17 cellular contexts compared by ENCODE assay signal in genomic region chr1:53314096-53314495, GRCh38.
"Had no signal": no experiment of that assay in that cellular context is flagged by ENCODE, and none has a peak within 500 bp of the region (broad histone marks: within the 10 kb centered on the region; RNA-seq: fewer than 3 reads in every experiment).

No MANE protein-coding gene starts in this region.

- H3K9me3 Mint-ChIP-seq: activated B cell treated with CpG ODN at 0.5 μM for 24 hours; activated naive CD4-positive, alpha-beta T cell treated with anti-CD3 and anti-CD28 coated beads for 36 hours; activated naive CD8-positive, alpha-beta T cell treated with anti-CD3 and anti-CD28 coated beads, Interleukin-2, amount 50 U/mL, for 24 hours; activated T-helper 2 cell treated with anti-CD3 and anti-CD28 coated beads, Interferon-gamma antibody, Interleukin-2, Interleukin-4, amounts not matched to agents 10 μg/mL and 5 μg/mL and 100 μg/mL, durations not matched to agents 14 hours and 24 hours and 36 hours; effector memory CD8-positive, alpha-beta T cell; natural killer cell had no signal

- H3K27ac Mint-ChIP-seq: activated B cell treated with CpG ODN at 0.5 μM for 24 hours; activated naive CD4-positive, alpha-beta T cell treated with anti-CD3 and anti-CD28 coated beads for 36 hours; activated naive CD8-positive, alpha-beta T cell treated with anti-CD3 and anti-CD28 coated beads, Interleukin-2, amount 50 U/mL, for 24 hours; activated T-helper 2 cell treated with anti-CD3 and anti-CD28 coated beads, Interferon-gamma antibody, Interleukin-2, Interleukin-4, amounts not matched to agents 10 μg/mL and 5 μg/mL and 100 μg/mL, durations not matched to agents 14 hours and 24 hours and 36 hours had no signal

- H3K27me3 ChIP-seq: breast epithelium, heart right ventricle, right lobe of liver had no signal

- ATAC-seq: activated naive CD8-positive, alpha-beta T cell treated with anti-CD3 and anti-CD28 coated beads, Interleukin-2, amount 50 U/mL, for 24 hours; effector memory CD8-positive, alpha-beta T cell; heart right ventricle; natural killer cell; psoas muscle; right lobe of liver had no signal

- H3K4me3 ChIP-seq: breast epithelium, heart right ventricle, psoas muscle, right lobe of liver, smooth muscle cell had no signal

- FAIRE-seq: frontal cortex, TTC549 had no signal

- H3K36me3 Mint-ChIP-seq: natural killer cell had no signal

- DNase-seq: activated B cell treated with CpG ODN at 0.5 μM for 24 hours; activated CD4-positive, alpha-beta T cell treated with anti-CD3 and anti-CD28 coated beads for 48 hours; activated naive CD4-positive, alpha-beta T cell treated with anti-CD3 and anti-CD28 coated beads for 36 hours; activated naive CD8-positive, alpha-beta T cell treated with anti-CD3 and anti-CD28 coated beads, Interleukin-2, amount 50 U/mL, for 24 hours; cerebellar nuclear complex; effector memory CD8-positive, alpha-beta T cell; heart right ventricle; mesenchymal stem cell; natural killer cell; right lobe of liver had no signal

- H3K4me2 ChIP-seq: smooth muscle cell had no signal

- H3K27me3 Mint-ChIP-seq: activated B cell treated with CpG ODN at 0.5 μM for 24 hours; activated naive CD8-positive, alpha-beta T cell treated with anti-CD3 and anti-CD28 coated beads, Interleukin-2, amount 50 U/mL, for 24 hours; effector memory CD8-positive, alpha-beta T cell had no signal

- H3K36me3 ChIP-seq: breast epithelium, heart right ventricle, right lobe of liver had no signal

- H3K4me1 ChIP-seq: breast epithelium, psoas muscle, right lobe of liver had no signal

- H3K4me3 Mint-ChIP-seq: activated B cell treated with CpG ODN at 0.5 μM for 24 hours; activated naive CD4-positive, alpha-beta T cell treated with anti-CD3 and anti-CD28 coated beads for 36 hours; activated naive CD8-positive, alpha-beta T cell treated with anti-CD3 and anti-CD28 coated beads, Interleukin-2, amount 50 U/mL, for 24 hours; effector memory CD8-positive, alpha-beta T cell; natural killer cell had no signal

- H3K9me3 ChIP-seq: breast epithelium, heart right ventricle, psoas muscle, right lobe of liver had no signal

- H3K27ac ChIP-seq: epithelial cell of prostate, heart right ventricle, psoas muscle, right lobe of liver had no signal
